ENCODE assay signal across 20 cellular contexts in the genomic region with DNA sequence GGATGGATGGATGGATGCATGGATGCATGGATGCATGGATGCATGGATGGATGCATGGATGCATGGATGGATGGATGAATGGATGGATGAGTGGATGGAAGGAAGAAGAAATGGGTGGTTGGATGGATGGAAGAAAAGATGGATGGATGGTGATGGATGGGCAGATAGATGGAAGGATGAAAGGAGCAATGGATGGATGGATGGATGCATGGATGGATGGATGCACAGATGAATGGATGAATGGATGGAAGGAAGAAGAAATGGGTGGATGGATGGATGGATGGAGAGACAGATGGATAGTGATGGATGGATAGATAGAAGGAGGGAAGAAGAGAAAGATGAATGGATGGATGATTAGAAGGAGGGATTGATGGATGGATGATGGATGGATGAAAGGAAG. TPM values are rescaled to one million over a fixed set of nuclear protein-coding genes. Genes with fewer than 3 reads are reported as not detected.
DNase-seq lines count a peak whose midpoint lies in the region; ATAC-seq, FAIRE-seq and TF ChIP-seq lines count a peak whose summit lies in the region.
"Had no signal": no experiment of that assay in that cellular context is flagged by ENCODE, and none has a peak within 500 bp of the region (broad histone marks: within the 10 kb centered on the region; RNA-seq: fewer than 3 reads in every experiment).

No MANE protein-coding gene starts in this region.

- FAIRE-seq in HTR-8/SVneo (lab: Jason Lieb, UNC) = peak; percentile 51

- H3K4me1 Mint-ChIP-seq in endothelial cell (ENCODE audit: unreplicated experiment) = peaks cover 41% of the 10 kb centered on the region
- no peaks in the 10 kb centered on the region for H3K4me1 Mint-ChIP-seq in activated naive CD4-positive, alpha-beta T cell treated with anti-CD3 and anti-CD28 coated beads for 36 hours (ENCODE audit: low read depth)
- H3K4me1 Mint-ChIP-seq: CD4-positive, alpha-beta memory T cell had no signal

- H3K4me1 ChIP-seq in heart right ventricle (peaks cover 14 to 42% (median 23%) of the 10 kb centered on the region in 9 donors), right atrium auricular region (peaks cover 0 to 23% of the 10 kb centered on the region in 2 donors)

- peak overlapping the region in 6 of 10 donors; percentile 78 to 94 (median 90) for H3K27ac ChIP-seq in heart right ventricle
- H3K27ac ChIP-seq in right atrium auricular region = no peak overlapping the region
- H3K27ac ChIP-seq: BLaER1 had no signal

- no peak overlapping the region for H3K4me3 ChIP-seq in heart right ventricle
- no peak overlapping the region for H3K4me3 ChIP-seq in right atrium auricular region
- H3K4me3 ChIP-seq: BLaER1 had no signal

- H3K36me3 Mint-ChIP-seq in endothelial cell (ENCODE audit: low read depth, unreplicated experiment) = peaks cover 4% of the 10 kb centered on the region
- H3K36me3 Mint-ChIP-seq in activated naive CD4-positive, alpha-beta T cell treated with anti-CD3 and anti-CD28 coated beads for 36 hours (ENCODE audit: low read depth) = no peaks in the 10 kb centered on the region
- H3K36me3 Mint-ChIP-seq: CD4-positive, alpha-beta memory T cell had no signal

- H3K4me3 Mint-ChIP-seq in endothelial cell (ENCODE audit: unreplicated experiment) = no peak overlapping the region
- H3K4me3 Mint-ChIP-seq in activated naive CD4-positive, alpha-beta T cell treated with anti-CD3 and anti-CD28 coated beads for 36 hours = no peak overlapping the region
- H3K4me3 Mint-ChIP-seq: CD4-positive, alpha-beta memory T cell; H9 had no signal

- H3K27me3 Mint-ChIP-seq in endothelial cell (ENCODE audit: unreplicated experiment) = peaks cover 12% of the 10 kb centered on the region
- peaks cover 19% of the 10 kb centered on the region for H3K27me3 Mint-ChIP-seq in activated naive CD4-positive, alpha-beta T cell treated with anti-CD3 and anti-CD28 coated beads for 36 hours (ENCODE audit: low read depth)

- H3K27me3 ChIP-seq in heart right ventricle = no peaks in the 10 kb centered on the region
- H3K27me3 ChIP-seq in right atrium auricular region = no peaks in the 10 kb centered on the region
- H3K27me3 ChIP-seq: BLaER1 had no signal

- TF ChIP-seq CTCF in heart right ventricle (IDR thresholded peaks at IDR 0.05) (no peak), right atrium auricular region (IDR thresholded peaks at IDR 0.05) (no peak), endothelial cell (IDR thresholded peaks at IDR 0.05; ENCODE audit: unreplicated experiment) (no peak)

- H3K27ac Mint-ChIP-seq in endothelial cell (ENCODE audit: unreplicated experiment) = peak overlapping the region; percentile 45
- H3K27ac Mint-ChIP-seq in activated naive CD4-positive, alpha-beta T cell treated with anti-CD3 and anti-CD28 coated beads for 36 hours = no peak overlapping the region
- H3K27ac Mint-ChIP-seq: H9 had no signal

- CTCF ChIA-PET in activated naive CD4-positive, alpha-beta T cell treated with anti-CD3 and anti-CD28 coated beads for 36 hours (lab: Charles Lee) = no interaction called here

- ATAC-seq in heart right ventricle = no peak
- no peak for ATAC-seq in SK-N-SH treated with all-trans-retinoic acid at 6 μM for 48 hours
- ATAC-seq in HG03095 (IDR thresholded peaks at IDR 0.05; ENCODE audit: unreplicated experiment) = no peak

- DNase-seq in heart right ventricle (no peak), right atrium auricular region (ENCODE audit: low spot score) (no peak), HTR-8/SVneo (ENCODE audit: insufficient read length, low spot score) (no peak), endothelial cell (ENCODE audit: low spot score) (no peak)
- DNase-seq in activated naive CD4-positive, alpha-beta T cell treated with anti-CD3 and anti-CD28 coated beads for 36 hours = no peak
- DNase-seq: 8988T; CD4-positive, alpha-beta memory T cell; DMS153; DMS79; GDM1; GOT3; H9 had no signal

- H3K9me3 Mint-ChIP-seq in endothelial cell (ENCODE audit: unreplicated experiment) = no peaks in the 10 kb centered on the region
- H3K9me3 Mint-ChIP-seq in activated naive CD4-positive, alpha-beta T cell treated with anti-CD3 and anti-CD28 coated beads for 36 hours = no peaks in the 10 kb centered on the region

- peaks cover 0 to 4% (median 0%) of the 10 kb centered on the region in 11 donors for H3K9me3 ChIP-seq in heart right ventricle
- no peaks in the 10 kb centered on the region for H3K9me3 ChIP-seq in right atrium auricular region
- H3K9me3 ChIP-seq: BLaER1 had no signal

- intact Hi-C loops in heart right ventricle (cut with DNase I) = loop anchor here in 1 of 10 donors (5.0 kb wide), 1 partner anchor 41 kb away; no protein-coding TSS in a partner anchor
- intact Hi-C loops in activated naive CD4-positive, alpha-beta T cell treated with anti-CD3 and anti-CD28 coated beads for 36 hours (cut with micrococcal nuclease) = no loop called here

- H3K36me3 ChIP-seq in heart right ventricle (no peaks in the 10 kb centered on the region), right atrium auricular region (no peaks in the 10 kb centered on the region)
- H3K36me3 ChIP-seq: BLaER1 had no signal

TF ChIP-seq in SK-N-SH treated with all-trans-retinoic acid at 6 μM for 48 hours, 23 proteins besides CTCF, POLR2A, EP300 and RAD21:
- TF ChIP-seq ESRRG (CRISPR knock-in tag; IDR thresholded peaks at IDR 0.05) = no peak
- TF ChIP-seq, protein P1, sequence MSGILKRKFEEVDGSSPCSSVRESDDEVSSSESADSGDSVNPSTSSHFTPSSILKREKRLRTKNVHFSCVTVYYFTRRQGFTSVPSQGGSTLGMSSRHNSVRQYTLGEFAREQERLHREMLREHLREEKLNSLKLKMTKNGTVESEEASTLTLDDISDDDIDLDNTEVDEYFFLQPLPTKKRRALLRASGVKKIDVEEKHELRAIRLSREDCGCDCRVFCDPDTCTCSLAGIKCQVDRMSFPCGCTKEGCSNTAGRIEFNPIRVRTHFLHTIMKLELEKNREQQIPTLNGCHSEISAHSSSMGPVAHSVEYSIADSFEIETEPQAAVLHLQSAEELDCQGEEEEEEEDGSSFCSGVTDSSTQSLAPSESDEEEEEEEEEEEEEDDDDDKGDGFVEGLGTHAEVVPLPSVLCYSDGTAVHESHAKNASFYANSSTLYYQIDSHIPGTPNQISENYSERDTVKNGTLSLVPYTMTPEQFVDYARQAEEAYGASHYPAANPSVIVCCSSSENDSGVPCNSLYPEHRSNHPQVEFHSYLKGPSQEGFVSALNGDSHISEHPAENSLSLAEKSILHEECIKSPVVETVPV (CRISPR knock-in tag; IDR thresholded peaks at IDR 0.05) = no peak

RNA-seq across cellular contexts. Expression of a gene that starts 30.2 kb away (rescaled TPM):
- under 1 TPM in 6 of 10 donors, not detected in 4; 0.12 to 0.23 (median 0.15) TPM for total RNA-seq in heart right ventricle
- under 1 TPM; 0.03 to 0.59 TPM for polyA plus RNA-seq in heart right ventricle
- not detected for total RNA-seq in right atrium auricular region
- total RNA-seq in endothelial cell (ENCODE audit: unreplicated experiment) = not detected
- total RNA-seq in activated naive CD4-positive, alpha-beta T cell treated with anti-CD3 and anti-CD28 coated beads for 36 hours = not detected
- total RNA-seq: A673; CD4-positive, alpha-beta memory T cell; Daoy; H9; HT-29 had no signal
- polyA plus RNA-seq: AG04450; CD14-positive monocyte; CD4-positive, alpha-beta memory T cell had no signal

Comparison
In these comparisons a context has a peak if more than half of its experiments do, and no peak if none do; other contexts are left out.
1. H3K27ac ChIP-seq: peak in heart right ventricle (6 of 10); none in right atrium auricular region (0 of 2).